1 cellular context compared by ENCODE assay signal in genomic region chr14:69673578-69674305, GRCh38.
TF ChIP-seq lines count a peak whose summit lies in the region.

No MANE protein-coding gene starts in this region.

TF ChIP-seq in SK-N-SH, 30 proteins besides CTCF, POLR2A, EP300 and RAD21 (continued from another document):
- TF ChIP-seq RCOR1 (IDR thresholded peaks at IDR 0.05; ENCODE audit: low read length), result no peak
